ENCODE assay signal across 28 cellular contexts in genomic region chr2:229220254-229220653, GRCh38. TPM values are rescaled to one million over a fixed set of nuclear protein-coding genes. Genes with fewer than 3 reads are reported as not detected.
"Had no signal": no experiment of that assay in that cellular context is flagged by ENCODE, and none has a peak within 500 bp of the region (broad histone marks: within the 10 kb centered on the region; RNA-seq: fewer than 3 reads in every experiment).

No MANE protein-coding gene starts in this region.

- H3K36me3 ChIP-seq: colonic mucosa, gastrocnemius medialis, heart left ventricle had no signal

- H3K27me3 ChIP-seq: body of pancreas, colonic mucosa, foreskin keratinocyte, gastrocnemius medialis, heart left ventricle had no signal

- H3K9me3 ChIP-seq: body of pancreas, colonic mucosa, gastrocnemius medialis had no signal

- H3K4me3 ChIP-seq: body of pancreas, colonic mucosa, gastrocnemius medialis, heart left ventricle had no signal

- H3K27ac ChIP-seq: body of pancreas, colonic mucosa, foreskin keratinocyte, gastrocnemius medialis, heart left ventricle had no signal

- ATAC-seq: activated CD4-positive, alpha-beta T cell treated with anti-CD3 and anti-CD28 coated beads for 36 hours; activated naive CD4-positive, alpha-beta T cell treated with anti-CD3 and anti-CD28 coated beads, Interleukin-2, amount 50 U/mL, for 72 hours; activated T-cell treated with anti-CD3 and anti-CD28 coated beads, Interleukin-2, amount 50 U/mL, for 72 hours; body of pancreas; esophagus mucosa; foreskin keratinocyte; gastrocnemius medialis; heart left ventricle had no signal

- DNase-seq: activated CD4-positive, alpha-beta memory T cell treated with anti-CD3 and anti-CD28 coated beads for 36 hours; activated CD4-positive, alpha-beta T cell treated with anti-CD3 and anti-CD28 coated beads for 36 hours; activated CD4-positive, alpha-beta T cell treated with anti-CD3 and anti-CD28 coated beads, Interleukin-2, amount 10 ng/mL, durations not matched to agents 24 days and 14 days; activated CD4-positive, CD25-positive, alpha-beta regulatory T cell; activated CD4-positive, CD25-positive, alpha-beta regulatory T cell treated with anti-CD3 and anti-CD28 coated beads, Interleukin-2, amount 50 U/mL, for 72 hours; activated CD8-positive, alpha-beta memory T cell treated with anti-CD3 and anti-CD28 coated beads, Interleukin-2, amount 50 U/mL, for 48 hours; activated gamma-delta T cell; activated naive CD4-positive, alpha-beta T cell; activated naive CD4-positive, alpha-beta T cell treated with anti-CD3 and anti-CD28 coated beads, Interleukin-2, amount 10 ng/mL, durations not matched to agents 7 days and 5 days; activated naive CD8-positive, alpha-beta T cell treated with anti-CD3 and anti-CD28 coated beads, Interleukin-2, amount 10 ng/mL, durations not matched to agents 7 days and 5 days; activated T-cell treated with anti-CD3 and anti-CD28 coated beads for 4 hours; activated T-cell treated with anti-CD3 and anti-CD28 coated beads, Interleukin-2, amount 50 U/mL, for 24 hours; activated T-cell treated with anti-CD3 and anti-CD28 coated beads, Interleukin-2, amount 50 U/mL, for 72 hours; amniotic stem cell; body of pancreas; central memory CD4-positive, alpha-beta T cell; cerebellar nuclear complex; colonic mucosa; effector CD8-positive, alpha-beta T cell; foreskin keratinocyte; gastrocnemius medialis; glutamatergic neuron; heart left ventricle; T-helper 2 cell had no signal

- H3K4me1 ChIP-seq: colonic mucosa, foreskin keratinocyte, gastrocnemius medialis had no signal

RNA-seq across cellular contexts. Expression of gene PID1, which starts 50.8 kb away (rescaled TPM):
- total RNA-seq: activated CD4-positive, alpha-beta memory T cell treated with anti-CD3 and anti-CD28 coated beads for 36 hours; activated CD4-positive, alpha-beta T cell treated with anti-CD3 and anti-CD28 coated beads for 36 hours; activated CD4-positive, alpha-beta T cell treated with anti-CD3 and anti-CD28 coated beads, Interleukin-2, amount 10 ng/mL, durations not matched to agents 24 days and 14 days; activated naive CD4-positive, alpha-beta T cell treated with anti-CD3 and anti-CD28 coated beads, Interleukin-2, amount 50 U/mL, for 72 hours; activated T-cell treated with anti-CD3 and anti-CD28 coated beads, Interleukin-2, amount 50 U/mL, for 72 hours; endothelial cell of umbilical vein; T-helper 1 cell treated with Interleukin-12 subunit alpha and Interleukin-12 subunit beta and Interleukin-4 antibody, amounts not matched to agents 30 ng/mL and 1 ng/mL, for 36 hours had no signal
- polyA plus RNA-seq: endothelial cell of umbilical vein had no signal
